In the genomic region with DNA sequence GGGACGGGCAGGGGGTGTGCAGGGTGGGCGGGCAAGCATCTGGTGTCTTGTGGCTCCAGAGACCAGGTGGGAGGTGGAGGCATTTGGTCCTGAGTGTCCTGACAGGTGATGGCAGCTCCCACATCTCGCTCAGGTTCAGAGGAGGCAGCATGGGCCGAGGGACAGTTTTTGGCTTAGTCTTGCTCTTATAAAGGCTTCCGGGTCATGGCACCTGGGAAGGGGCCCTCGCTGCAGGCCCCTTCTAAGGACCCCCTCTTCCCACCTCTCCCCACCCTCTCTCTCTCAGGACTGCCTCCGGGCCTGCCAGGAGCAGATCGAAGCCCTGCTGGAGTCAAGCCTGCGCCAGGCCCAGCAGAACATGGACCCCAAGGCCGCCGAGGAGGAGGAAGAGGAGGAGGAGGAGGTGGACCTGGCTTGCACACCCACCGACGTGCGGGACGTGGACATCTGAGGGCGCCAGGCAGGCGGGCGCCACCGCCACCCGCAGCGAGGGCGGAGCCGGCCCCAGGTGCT, we compare ENCODE assay signal across 1 cellular context.
TF ChIP-seq lines count a peak whose summit lies in the region.

No MANE protein-coding gene starts in this region.

TF ChIP-seq in HepG2, 621 proteins besides CTCF, POLR2A, EP300 and RAD21:
- peak; percentile 66 for TF ChIP-seq RBFOX2 (IDR thresholded peaks at IDR 0.05; ENCODE audit: low read depth, low read length)
- TF ChIP-seq AGO2 (optimal IDR thresholded peaks at IDR 0.05; ENCODE audit: low read depth, low read length), result peak; percentile 20
- 0 out of 2 replicates have a peak, but pooled peaks have one; percentile 17 for TF ChIP-seq POLR2G (IDR thresholded peaks at IDR 0.05; ENCODE audit: low read depth, low read length)
- TF ChIP-seq ZNF17 (CRISPR knock-in tag; IDR thresholded peaks at IDR 0.05), result no peak
